20 cellular contexts compared by ENCODE assay signal in the genomic region with DNA sequence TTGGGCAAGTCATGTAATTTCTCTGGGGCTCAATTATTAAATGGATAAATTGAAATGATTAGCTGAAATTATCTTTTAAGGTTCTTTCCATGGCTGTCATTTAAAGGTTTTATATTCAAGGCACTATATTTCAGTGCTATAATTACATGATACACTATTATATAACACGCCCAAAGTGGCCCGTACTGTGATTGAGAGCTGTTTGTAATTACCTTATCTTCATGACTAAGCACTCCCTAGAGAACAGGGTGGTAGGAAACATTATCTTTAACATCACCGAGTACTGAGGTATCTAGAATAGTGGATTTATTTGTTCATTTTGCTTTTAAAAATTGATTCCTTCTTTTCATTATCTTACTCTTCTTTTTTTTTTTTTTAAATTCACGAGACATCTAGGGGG.
DNase-seq lines count a peak whose midpoint lies in the region; TF ChIP-seq lines count a peak whose summit lies in the region.
"Had no signal": no experiment of that assay in that cellular context is flagged by ENCODE, and none has a peak within 500 bp of the region (broad histone marks: within the 10 kb centered on the region; RNA-seq: fewer than 3 reads in every experiment).

No MANE protein-coding gene starts in this region.

- WGBS in endodermal cell (ENCODE audit: insufficient coverage in 1 of 2, insufficient read length in 1 of 2), 2 experiments = 100% methylated on average over 1 of the region's 4 CpGs; no CpG with 5 or more reads in 1 of the 2 experiments

- peaks cover 51% of the 10 kb centered on the region for H3K4me1 Mint-ChIP-seq in endodermal cell

- H3K27ac ChIP-seq in endodermal cell (ENCODE audit: low read depth, low read length) (no peak overlapping the region), skeletal muscle tissue (ENCODE audit: low read depth, low read length) (peak overlapping the region; percentile 17)
- H3K27ac ChIP-seq: 22Rv1; BLaER1 treated with 17β-estradiol and CSF1 and Interleukin-3, amounts not matched to agents 10 nM and 100 nM; HL-60 had no signal

- H3K9me3 ChIP-seq in endodermal cell (ENCODE audit: control insufficient read depth, low read length) (no peaks in the 10 kb centered on the region), skeletal muscle tissue (ENCODE audit: control insufficient read depth in 3 of 3, low read length in 3 of 3) (no peaks in the 10 kb centered on the region)
- H3K9me3 ChIP-seq: BLaER1 treated with 17β-estradiol and CSF1 and Interleukin-3, amounts not matched to agents 10 nM and 100 nM; HAP-1 had no signal

- DNase-seq in DMS 273 (lab: John Stamatoyannopoulos, UW; ENCODE audit: unreplicated experiment) (peak; percentile 12), DMS 273 treated with DMSO at 0.1 percent for 48 hours (lab: John Stamatoyannopoulos, UW) (no peak), NCI-H1105 treated with DMSO at 0.1 percent for 48 hours (lab: John Stamatoyannopoulos, UW) (peak; percentile 76), endodermal cell (no peak), medulla oblongata (ENCODE audit: extremely low spot score) (no peak), NCI-H524 treated with DMSO at 0.1 percent for 48 hours (lab: John Stamatoyannopoulos, UW) (no peak), GM03348 (ENCODE audit: low spot score) (no peak)
- DNase-seq: EL; NCI-H2081 treated with DMSO at 0.1 percent for 48 hours; NCI-H226; NCI-H526 treated with DMSO at 0.1 percent for 48 hours; NK-92 treated with Interleukin-12 subunit alpha and Interleukin-12 subunit beta, amount 100 ng/mL, for 24 hours; OCI-M1; RPMI8226; SW 1271 had no signal

- H3K4me1 ChIP-seq in endodermal cell (ENCODE audit: control insufficient read depth, insufficient read depth, low read length) = no peaks in the 10 kb centered on the region
- H3K4me1 ChIP-seq in skeletal muscle tissue (ENCODE audit: control insufficient read depth in 3 of 3, insufficient read depth in 3 of 3, low read length in 3 of 3) = no peaks in the 10 kb centered on the region

- H3K36me3 Mint-ChIP-seq in endodermal cell (ENCODE audit: low read depth) = peaks cover 2% of the 10 kb centered on the region

- H3K4me3 Mint-ChIP-seq in endodermal cell = no peak overlapping the region

- H3K9ac ChIP-seq in endodermal cell (ENCODE audit: extremely low read depth, low read length, poor library complexity, severe bottlenecking) (no peak overlapping the region), skeletal muscle tissue (ENCODE audit: low read depth in 1 of 3, low read length in 3 of 3) (peak overlapping the region in 1 of 3 donors; percentile 51)
- H3K9ac ChIP-seq: BLaER1 treated with 17β-estradiol and CSF1 and Interleukin-3, amounts not matched to agents 10 nM and 100 nM had no signal

- no peaks in the 10 kb centered on the region for H3K36me3 ChIP-seq in endodermal cell (ENCODE audit: control insufficient read depth, insufficient read depth, low read length)
- H3K36me3 ChIP-seq in skeletal muscle tissue (ENCODE audit: control insufficient read depth in 3 of 3, insufficient read depth in 3 of 3, low read length in 3 of 3) = no peaks in the 10 kb centered on the region
- H3K36me3 ChIP-seq: HAP-1 had no signal

- H3K9me3 Mint-ChIP-seq in endodermal cell = no peaks in the 10 kb centered on the region

- peak overlapping the region; percentile 80 for H3K27ac Mint-ChIP-seq in endodermal cell

- no peaks in the 10 kb centered on the region for H3K27me3 Mint-ChIP-seq in endodermal cell (ENCODE audit: insufficient read depth)

- no peak for TF ChIP-seq CTCF in endodermal cell (conservative IDR thresholded peaks at IDR 0.05)

- H3K27me3 ChIP-seq in endodermal cell (ENCODE audit: control insufficient read depth, insufficient read depth, low read length, poor library complexity, severe bottlenecking) = no peaks in the 10 kb centered on the region
- no peaks in the 10 kb centered on the region for H3K27me3 ChIP-seq in skeletal muscle tissue (ENCODE audit: control insufficient read depth in 3 of 3, insufficient read depth in 3 of 3, low read length in 3 of 3)

- no peak overlapping the region for H3K4me3 ChIP-seq in endodermal cell (ENCODE audit: low read length)
- peak overlapping the region in 1 of 3 donors; percentile 1 for H3K4me3 ChIP-seq in skeletal muscle tissue (ENCODE audit: low read length in 3 of 3)
- H3K4me3 ChIP-seq: BLaER1 treated with 17β-estradiol and CSF1 and Interleukin-3, amounts not matched to agents 10 nM and 100 nM; HAP-1 had no signal

Comparison
In these comparisons a context has a peak if more than half of its experiments do, and no peak if none do; other contexts are left out.
1. DNase-seq: peak in DMS 273 (single experiment) and NCI-H1105 treated with DMSO at 0.1 percent for 48 hours (single experiment); none in DMS 273 treated with DMSO at 0.1 percent for 48 hours (single experiment), endodermal cell (single experiment), medulla oblongata (single experiment), NCI-H524 treated with DMSO at 0.1 percent for 48 hours (single experiment) and GM03348 (single experiment).